In genomic region chr12:104632724-104633181, GRCh38 we compare ENCODE assay signal across 12 cellular contexts.
DNase-seq lines count a peak whose midpoint lies in the region; ATAC-seq and TF ChIP-seq lines count a peak whose summit lies in the region.
"Had no signal": no experiment of that assay in that cellular context is flagged by ENCODE, and none has a peak within 500 bp of the region (broad histone marks: within the 10 kb centered on the region; RNA-seq: fewer than 3 reads in every experiment).

No MANE protein-coding gene starts in this region.

- no peak overlapping the region; the same call in 1 of the 2 replicates for H3K9ac ChIP-seq in BLaER1
- H3K9ac ChIP-seq: parathyroid adenoma had no signal

- no peaks in the 10 kb centered on the region for H3K27me3 ChIP-seq in BLaER1
- H3K27me3 ChIP-seq: dorsolateral prefrontal cortex had no signal

- no peak overlapping the region for H3K4me3 Mint-ChIP-seq in nephron progenitor cell
- H3K4me3 Mint-ChIP-seq: activated naive CD4-positive, alpha-beta T cell treated with anti-CD3 and anti-CD28 coated beads, Interleukin-2, amount 50 U/mL, for 24 hours; T-helper 1 cell treated with Interleukin-12 subunit alpha and Interleukin-12 subunit beta and Interleukin-4 antibody, amounts not matched to agents 30 μg/mL and 1 μg/mL, for 36 hours had no signal

- peaks cover 5% of the 10 kb centered on the region for H3K9me3 Mint-ChIP-seq in nephron progenitor cell
- H3K9me3 Mint-ChIP-seq: activated naive CD4-positive, alpha-beta T cell treated with anti-CD3 and anti-CD28 coated beads, Interleukin-2, amount 50 U/mL, for 24 hours; T-helper 1 cell treated with Interleukin-12 subunit alpha and Interleukin-12 subunit beta and Interleukin-4 antibody, amounts not matched to agents 30 μg/mL and 1 μg/mL, for 36 hours had no signal

- peaks cover 33% of the 10 kb centered on the region for H3K4me1 ChIP-seq in BLaER1

- ATAC-seq in HG03469 (IDR thresholded peaks at IDR 0.05; ENCODE audit: unreplicated experiment), result no peak

- no peak overlapping the region for H3K27ac ChIP-seq in BLaER1
- H3K27ac ChIP-seq: dorsolateral prefrontal cortex, parathyroid adenoma had no signal

- H3K27me3 Mint-ChIP-seq in nephron progenitor cell (ENCODE audit: low read depth, poor library complexity), result peaks cover 12% of the 10 kb centered on the region
- H3K27me3 Mint-ChIP-seq: activated naive CD4-positive, alpha-beta T cell treated with anti-CD3 and anti-CD28 coated beads, Interleukin-2, amount 50 U/mL, for 24 hours had no signal

- peaks cover 98% of the 10 kb centered on the region for H4K20me1 ChIP-seq in BLaER1

- H3K36me3 Mint-ChIP-seq in nephron progenitor cell (ENCODE audit: low read depth), result peaks cover 11% of the 10 kb centered on the region

- peaks cover 66% of the 10 kb centered on the region for H3K36me3 ChIP-seq in BLaER1

- H3K4me1 Mint-ChIP-seq in nephron progenitor cell, result peaks cover 63% of the 10 kb centered on the region

- DNase-seq in GM04503 (ENCODE audit: low read depth), result peak; percentile 17
- peak; percentile 36 to 84 for DNase-seq in cardiac fibroblast (ENCODE audit: low read depth in 2 of 2)
- DNase-seq in nephron progenitor cell, result no peak
- no peak for DNase-seq in NCI-H1092 treated with DMSO at 0.1 percent for 48 hours (lab: John Stamatoyannopoulos, UW)
- DNase-seq in GM19240 (ENCODE audit: insufficient read length, low spot score), result no peak
- DNase-seq: dorsolateral prefrontal cortex, NCI-H2227 treated with DMSO at 0.1 percent for 48 hours had no signal

- peak overlapping the region; percentile 60 for H3K27ac Mint-ChIP-seq in nephron progenitor cell
- H3K27ac Mint-ChIP-seq: activated naive CD4-positive, alpha-beta T cell treated with anti-CD3 and anti-CD28 coated beads, Interleukin-2, amount 50 U/mL, for 24 hours; T-helper 1 cell treated with Interleukin-12 subunit alpha and Interleukin-12 subunit beta and Interleukin-4 antibody, amounts not matched to agents 30 μg/mL and 1 μg/mL, for 36 hours had no signal

- TF ChIP-seq CTCF in cardiac fibroblast (IDR thresholded peaks at IDR 0.05; ENCODE audit: low read depth, low read length) (no peak), nephron progenitor cell (IDR thresholded peaks at IDR 0.05) (no peak)

- H3K4me2 ChIP-seq in BLaER1, result peak overlapping the region; percentile 49

- H3K4me3 ChIP-seq in BLaER1 (no peak overlapping the region), cardiac fibroblast (replicated peaks in 1 of 2; ENCODE audit: low read depth in 2 of 2, low read length in 2 of 2) (peak overlapping the region in 1 of 2 donors; percentile 3)

- no peaks in the 10 kb centered on the region for H3K9me3 ChIP-seq in BLaER1

Comparison
In these comparisons a context has a peak if more than half of its experiments do, and no peak if none do; other contexts are left out.
1. DNase-seq: peak in GM04503 (single experiment) and cardiac fibroblast (2 of 2); none in nephron progenitor cell (single experiment), NCI-H1092 treated with DMSO at 0.1 percent for 48 hours (single experiment) and GM19240 (single experiment).